Comparison of ENCODE assay signal across 25 cellular contexts in genomic region chr2:33047939-33048338, GRCh38.
DNase-seq lines count a peak whose midpoint lies in the region; ATAC-seq, FAIRE-seq and TF ChIP-seq lines count a peak whose summit lies in the region.
"Had no signal": no experiment of that assay in that cellular context is flagged by ENCODE, and none has a peak within 500 bp of the region (broad histone marks: within the 10 kb centered on the region; RNA-seq: fewer than 3 reads in every experiment).

No MANE protein-coding gene starts in this region.

- no peaks in the 10 kb centered on the region for H3K4me1 ChIP-seq in astrocyte (ENCODE audit: insufficient read depth, low read length)
- H3K4me1 ChIP-seq: colonic mucosa had no signal

- H3K27me3 ChIP-seq in astrocyte (ENCODE audit: insufficient read depth, low read length) = no peaks in the 10 kb centered on the region
- H3K27me3 ChIP-seq: ascending aorta, colonic mucosa, tibial nerve had no signal

- H3K9me3 Mint-ChIP-seq in astrocyte (ENCODE audit: unreplicated experiment) = peaks cover 3% of the 10 kb centered on the region
- peaks cover 27% of the 10 kb centered on the region for H3K9me3 Mint-ChIP-seq in nephron progenitor cell
- no peaks in the 10 kb centered on the region for H3K9me3 Mint-ChIP-seq in activated CD4-positive, alpha-beta memory T cell treated with anti-CD3 and anti-CD28 coated beads, Interleukin-2, amount 10 ng/mL, durations not matched to agents 7 days and 5 days
- H3K9me3 Mint-ChIP-seq: activated CD4-positive, alpha-beta memory T cell treated with anti-CD3 and anti-CD28 coated beads for 36 hours; natural killer cell treated with Interleukin-12 subunit alpha and Interleukin-12 subunit beta and Interleukin-15 and Interleukin-18, amount 100 ng/mL, for 72 hours; stimulated activated naive CD8-positive, alpha-beta T cell treated with anti-CD3 and anti-CD28 coated beads, Interleukin-15, Interleukin-2, amounts not matched to agents 100 ng/mL and 50 ng/mL, for 24 hours had no signal

- H3K27me3 Mint-ChIP-seq in astrocyte (ENCODE audit: low read depth, unreplicated experiment) = no peaks in the 10 kb centered on the region
- no peaks in the 10 kb centered on the region for H3K27me3 Mint-ChIP-seq in nephron progenitor cell (ENCODE audit: low read depth, poor library complexity)
- H3K27me3 Mint-ChIP-seq in activated CD4-positive, alpha-beta memory T cell treated with anti-CD3 and anti-CD28 coated beads, Interleukin-2, amount 10 ng/mL, durations not matched to agents 7 days and 5 days = peaks cover 18% of the 10 kb centered on the region

- no peak for TF ChIP-seq CTCF in astrocyte (IDR thresholded peaks at IDR 0.05; ENCODE audit: insufficient read depth, low read depth, low read length)
- no peak for TF ChIP-seq CTCF in nephron progenitor cell (IDR thresholded peaks at IDR 0.05)

- ATAC-seq in GM18502 (IDR thresholded peaks at IDR 0.05; ENCODE audit: poor library complexity, unreplicated experiment) = no peak
- ATAC-seq: natural killer cell treated with Interleukin-12 subunit alpha and Interleukin-12 subunit beta and Interleukin-15 and Interleukin-18, amount 100 ng/mL, for 72 hours had no signal

- H4K20me1 ChIP-seq in astrocyte (ENCODE audit: insufficient read depth, low read length) = no peaks in the 10 kb centered on the region

- no peaks in the 10 kb centered on the region for H3K79me2 ChIP-seq in astrocyte (ENCODE audit: insufficient read depth, low read length)

- H3K36me3 Mint-ChIP-seq in astrocyte (ENCODE audit: low read depth, unreplicated experiment) (peaks cover 1% of the 10 kb centered on the region), nephron progenitor cell (ENCODE audit: low read depth) (peaks cover 23% of the 10 kb centered on the region)
- no peaks in the 10 kb centered on the region for H3K36me3 Mint-ChIP-seq in activated CD4-positive, alpha-beta memory T cell treated with anti-CD3 and anti-CD28 coated beads, Interleukin-2, amount 10 ng/mL, durations not matched to agents 7 days and 5 days (ENCODE audit: low read depth)
- H3K36me3 Mint-ChIP-seq: activated CD4-positive, alpha-beta memory T cell treated with anti-CD3 and anti-CD28 coated beads for 36 hours; natural killer cell treated with Interleukin-12 subunit alpha and Interleukin-12 subunit beta and Interleukin-15 and Interleukin-18, amount 100 ng/mL, for 72 hours had no signal

- POLR2A ChIA-PET in activated CD4-positive, alpha-beta memory T cell treated with anti-CD3 and anti-CD28 coated beads, Interleukin-2, amount 10 ng/mL, durations not matched to agents 7 days and 5 days (lab: Charles Lee) = no interaction called here

- H3K4me3 Mint-ChIP-seq in astrocyte (ENCODE audit: unreplicated experiment) = no peak overlapping the region
- H3K4me3 Mint-ChIP-seq in nephron progenitor cell = no peak overlapping the region
- no peak overlapping the region for H3K4me3 Mint-ChIP-seq in activated CD4-positive, alpha-beta memory T cell treated with anti-CD3 and anti-CD28 coated beads, Interleukin-2, amount 10 ng/mL, durations not matched to agents 7 days and 5 days
- H3K4me3 Mint-ChIP-seq: activated CD4-positive, alpha-beta memory T cell treated with anti-CD3 and anti-CD28 coated beads for 36 hours; natural killer cell treated with Interleukin-12 subunit alpha and Interleukin-12 subunit beta and Interleukin-15 and Interleukin-18, amount 100 ng/mL, for 72 hours; stimulated activated naive CD8-positive, alpha-beta T cell treated with anti-CD3 and anti-CD28 coated beads, Interleukin-15, Interleukin-2, amounts not matched to agents 100 ng/mL and 50 ng/mL, for 24 hours had no signal

- no peak overlapping the region for H2AFZ ChIP-seq in astrocyte (ENCODE audit: low read depth, low read length)

- FAIRE-seq in astrocyte (lab: Jason Lieb, UNC) = no peak
- FAIRE-seq: endometrium, kidney had no signal

- H3K4me1 Mint-ChIP-seq in astrocyte (ENCODE audit: low read depth, unreplicated experiment) (peaks cover 9% of the 10 kb centered on the region), nephron progenitor cell (peaks cover 30% of the 10 kb centered on the region)
- no peaks in the 10 kb centered on the region for H3K4me1 Mint-ChIP-seq in activated CD4-positive, alpha-beta memory T cell treated with anti-CD3 and anti-CD28 coated beads, Interleukin-2, amount 10 ng/mL, durations not matched to agents 7 days and 5 days

- H3K9ac ChIP-seq in astrocyte (ENCODE audit: low read length) = no peak overlapping the region

- no peak overlapping the region for H3K4me2 ChIP-seq in astrocyte (ENCODE audit: low read length)

- DNase-seq in DMS53 (lab: John Stamatoyannopoulos, UW) (peak; percentile 43), DMS53 treated with DMSO at 0.1 percent for 48 hours (lab: John Stamatoyannopoulos, UW; ENCODE audit: unreplicated experiment) (no peak), NCI-H345 treated with DMSO at 0.1 percent for 48 hours (lab: John Stamatoyannopoulos, UW; ENCODE audit: unreplicated experiment) (peak; percentile 9), astrocyte (ENCODE audit: low read depth) (peak; percentile 75), nephron progenitor cell (no peak), GM03348 (ENCODE audit: low spot score) (no peak)
- no peak for DNase-seq in activated CD4-positive, alpha-beta memory T cell treated with anti-CD3 and anti-CD28 coated beads, Interleukin-2, amount 10 ng/mL, durations not matched to agents 7 days and 5 days
- DNase-seq: activated CD4-positive, alpha-beta memory T cell treated with anti-CD3 and anti-CD28 coated beads for 36 hours; activated naive CD4-positive, alpha-beta T cell; colonic mucosa; hippocampal formation; Karpas-422; kidney; NCI-H1417 treated with DMSO at 0.1 percent for 48 hours; NCI-H446; stimulated activated CD4-positive, alpha-beta T cell treated with anti-CD3 and anti-CD28 coated beads, Interleukin-2, amount 100 ng/mL, for 24 hours; T-helper 1 cell; WERI-Rb-1 had no signal

- H3K4me3 ChIP-seq in astrocyte (ENCODE audit: insufficient read depth, low read depth, low read length) = no peak overlapping the region
- H3K4me3 ChIP-seq: ascending aorta, colonic mucosa, tibial nerve had no signal

- no peak overlapping the region for H3K27ac ChIP-seq in astrocyte (ENCODE audit: low read depth, low read length)
- H3K27ac ChIP-seq: 22Rv1, ascending aorta, colonic mucosa, tibial nerve, WERI-Rb-1 had no signal

- H3K36me3 ChIP-seq in astrocyte (ENCODE audit: insufficient read depth, low read length) = no peaks in the 10 kb centered on the region
- H3K36me3 ChIP-seq: ascending aorta, colonic mucosa, tibial nerve, WERI-Rb-1 had no signal

- no peaks in the 10 kb centered on the region for H3K9me3 ChIP-seq in astrocyte (ENCODE audit: insufficient read depth, low read depth, low read length)
- H3K9me3 ChIP-seq: ascending aorta, colonic mucosa, tibial nerve had no signal

- H3K27ac Mint-ChIP-seq in astrocyte (ENCODE audit: unreplicated experiment) = no peak overlapping the region
- peak overlapping the region; percentile 3 for H3K27ac Mint-ChIP-seq in nephron progenitor cell
- H3K27ac Mint-ChIP-seq in activated CD4-positive, alpha-beta memory T cell treated with anti-CD3 and anti-CD28 coated beads, Interleukin-2, amount 10 ng/mL, durations not matched to agents 7 days and 5 days = no peak overlapping the region
- H3K27ac Mint-ChIP-seq: activated CD4-positive, alpha-beta memory T cell treated with anti-CD3 and anti-CD28 coated beads for 36 hours; natural killer cell treated with Interleukin-12 subunit alpha and Interleukin-12 subunit beta and Interleukin-15 and Interleukin-18, amount 100 ng/mL, for 72 hours; stimulated activated naive CD8-positive, alpha-beta T cell treated with anti-CD3 and anti-CD28 coated beads, Interleukin-15, Interleukin-2, amounts not matched to agents 100 ng/mL and 50 ng/mL, for 24 hours had no signal

- CTCF ChIA-PET in activated CD4-positive, alpha-beta memory T cell treated with anti-CD3 and anti-CD28 coated beads, Interleukin-2, amount 10 ng/mL, durations not matched to agents 7 days and 5 days (lab: Charles Lee) = no interaction called here

Comparison
In these comparisons a context has a peak if more than half of its experiments do, and no peak if none do; other contexts are left out.
1. DNase-seq: peak in DMS53 (single experiment), NCI-H345 treated with DMSO at 0.1 percent for 48 hours (single experiment) and astrocyte (single experiment); none in DMS53 treated with DMSO at 0.1 percent for 48 hours (single experiment), nephron progenitor cell (single experiment), GM03348 (single experiment) and activated CD4-positive, alpha-beta memory T cell treated with anti-CD3 and anti-CD28 coated beads, Interleukin-2, amount 10 ng/mL, durations not matched to agents 7 days and 5 days (single experiment).